In genomic region chr1:1892079-1892762, GRCh38 we compare ENCODE assay signal across 8 cellular contexts.
DNase-seq lines count a peak whose midpoint lies in the region; ATAC-seq lines count a peak whose summit lies in the region.

No MANE protein-coding gene starts in this region.

- H3K4me1 Mint-ChIP-seq in activated naive CD4-positive, alpha-beta T cell treated with anti-CD3 and anti-CD28 coated beads, Interleukin-2, amount 50 U/mL, for 24 hours: peaks cover 59% of the 10 kb centered on the region

- peak overlapping the region; percentile 53 for H3K4me3 ChIP-seq in iPS-18c (ENCODE audit: insufficient read depth, low read depth, low read length)
- peak overlapping the region; percentile 64 to 89 (median 73) for H3K4me3 ChIP-seq in subcutaneous abdominal adipose tissue (ENCODE audit: low read depth in 1 of 5, low read length in 5 of 5)

- peaks cover 7% of the 10 kb centered on the region for H3K36me3 Mint-ChIP-seq in activated naive CD4-positive, alpha-beta T cell treated with anti-CD3 and anti-CD28 coated beads, Interleukin-2, amount 50 U/mL, for 24 hours

- H3K9ac ChIP-seq in subcutaneous abdominal adipose tissue (ENCODE audit: low read length in 5 of 5): peak overlapping the region in 4 of 5 donors; percentile 62 to 86 (median 74)

- H3K4me1 ChIP-seq in subcutaneous abdominal adipose tissue (ENCODE audit: control insufficient read depth in 5 of 5, insufficient read depth in 5 of 5, low read length in 5 of 5): peaks cover 5 to 50% (median 44%) of the 10 kb centered on the region in 5 donors

- no peaks in the 10 kb centered on the region for H3K36me3 ChIP-seq in subcutaneous abdominal adipose tissue (ENCODE audit: control insufficient read depth in 5 of 5, insufficient read depth in 5 of 5, low read length in 5 of 5)

- ATAC-seq in GM21390 (IDR thresholded peaks at IDR 0.05; ENCODE audit: unreplicated experiment): no peak

- DNase-seq in NCI-H510A treated with DMSO at 0.1 percent for 48 hours (lab: John Stamatoyannopoulos, UW): peak; percentile 79
- no peak for DNase-seq in NCI-H510A (lab: John Stamatoyannopoulos, UW)
- DNase-seq in Kasumi-1 (lab: John Stamatoyannopoulos, UW): no peak
- no peak for DNase-seq in NCI-H2107 treated with DMSO at 0.1 percent for 48 hours (lab: John Stamatoyannopoulos, UW; ENCODE audit: unreplicated experiment)

- H3K9me3 Mint-ChIP-seq in activated naive CD4-positive, alpha-beta T cell treated with anti-CD3 and anti-CD28 coated beads, Interleukin-2, amount 50 U/mL, for 24 hours: no peaks in the 10 kb centered on the region

- H3K4me3 Mint-ChIP-seq in activated naive CD4-positive, alpha-beta T cell treated with anti-CD3 and anti-CD28 coated beads, Interleukin-2, amount 50 U/mL, for 24 hours: peak overlapping the region; percentile 88

- H3K9me3 ChIP-seq in iPS-18c (ENCODE audit: control insufficient read depth, insufficient read depth, low read length) (peaks cover 2% of the 10 kb centered on the region), subcutaneous abdominal adipose tissue (ENCODE audit: control insufficient read depth in 5 of 5, low read length in 5 of 5) (no peaks in the 10 kb centered on the region)

- peak overlapping the region; percentile 95 for H3K27ac Mint-ChIP-seq in activated naive CD4-positive, alpha-beta T cell treated with anti-CD3 and anti-CD28 coated beads, Interleukin-2, amount 50 U/mL, for 24 hours

- H3K27me3 Mint-ChIP-seq in activated naive CD4-positive, alpha-beta T cell treated with anti-CD3 and anti-CD28 coated beads, Interleukin-2, amount 50 U/mL, for 24 hours: no peaks in the 10 kb centered on the region

- peak overlapping the region; percentile 65 for H3K27ac ChIP-seq in subcutaneous abdominal adipose tissue (ENCODE audit: low read depth, low read length)

- peaks cover 0 to 10% (median 5%) of the 10 kb centered on the region in 5 donors for H3K27me3 ChIP-seq in subcutaneous abdominal adipose tissue (ENCODE audit: control insufficient read depth in 5 of 5, insufficient read depth in 4 of 5, low read length in 5 of 5)
